ENCODE assay signal across 24 cellular contexts in genomic region chr6:3593161-3593560, GRCh38.
"Had no signal": no experiment of that assay in that cellular context is flagged by ENCODE, and none has a peak within 500 bp of the region (broad histone marks: within the 10 kb centered on the region; RNA-seq: fewer than 3 reads in every experiment).

No MANE protein-coding gene starts in this region.

- H3K36me3 Mint-ChIP-seq: activated naive CD8-positive, alpha-beta T cell; stimulated activated memory B cell treated with anti-CD40 and anti-IgM and Interleukin-4, amounts not matched to agents 10 μg/mL and 1 μg/mL and 100 μg/mL, for 72 hours; WTC11 had no signal

- H3K27ac ChIP-seq: cardiac muscle cell, gastrocnemius medialis, right lobe of liver, stomach, tibial nerve had no signal

- H3K4me1 Mint-ChIP-seq: activated CD4-positive, alpha-beta T cell treated with anti-CD3 and anti-CD28 coated beads for 36 hours; nephron progenitor cell; stimulated activated memory B cell treated with anti-CD40 and anti-IgM and Interleukin-4, amounts not matched to agents 10 μg/mL and 1 μg/mL and 100 μg/mL, for 72 hours; WTC11 had no signal

- H3K9me3 ChIP-seq: gastrocnemius medialis, right lobe of liver, suprapubic skin, tibial nerve had no signal

- H3K4me3 ChIP-seq: cardiac muscle cell, gastrocnemius medialis, right lobe of liver, stomach, suprapubic skin, tibial nerve had no signal

- H3K9me3 Mint-ChIP-seq: activated T-cell treated with anti-CD3 and anti-CD28 coated beads, Interleukin-2, amount 50 U/mL, for 4 hours; activated T-helper 2 cell treated with anti-CD3 and anti-CD28 coated beads, Interferon-gamma antibody, Interleukin-2, Interleukin-4, amounts not matched to agents 10 μg/mL and 5 μg/mL and 100 μg/mL, durations not matched to agents 14 hours and 24 hours and 36 hours; stimulated activated memory B cell treated with anti-CD40 and anti-IgM and Interleukin-4, amounts not matched to agents 10 μg/mL and 1 μg/mL and 100 μg/mL, for 72 hours; T-helper 1 cell treated with Interleukin-12 subunit alpha and Interleukin-12 subunit beta and Interleukin-4 antibody, amounts not matched to agents 30 μg/mL and 1 μg/mL, for 36 hours; WTC11 had no signal

- H3K4me3 Mint-ChIP-seq: activated CD4-positive, alpha-beta T cell treated with anti-CD3 and anti-CD28 coated beads for 36 hours; activated naive CD8-positive, alpha-beta T cell; activated T-cell treated with anti-CD3 and anti-CD28 coated beads, Interleukin-2, amount 50 U/mL, for 4 hours; nephron progenitor cell; stimulated activated memory B cell treated with anti-CD40 and anti-IgM and Interleukin-4, amounts not matched to agents 10 μg/mL and 1 μg/mL and 100 μg/mL, for 72 hours; T-helper 1 cell treated with Interleukin-12 subunit alpha and Interleukin-12 subunit beta and Interleukin-4 antibody, amounts not matched to agents 30 μg/mL and 1 μg/mL, for 36 hours; WTC11 had no signal

- H3K27me3 ChIP-seq: cardiac muscle cell, gastrocnemius medialis, right lobe of liver, stomach, suprapubic skin, tibial nerve had no signal

- H3K4me1 ChIP-seq: gastrocnemius medialis, right lobe of liver, stomach, tibial nerve had no signal

- H3K36me3 ChIP-seq: cardiac muscle cell, gastrocnemius medialis, right lobe of liver, stomach, suprapubic skin, tibial nerve had no signal

- DNase-seq: activated CD4-positive, alpha-beta T cell treated with anti-CD3 and anti-CD28 coated beads for 36 hours; activated CD4-positive, alpha-beta T cell treated with anti-CD3 and anti-CD28 coated beads, Interleukin-2, amount 50 U/mL, for 48 hours; activated CD8-positive, alpha-beta memory T cell treated with anti-CD3 and anti-CD28 coated beads, Interleukin-2, amount 50 U/mL, for 48 hours; activated naive CD4-positive, alpha-beta T cell; activated T-cell treated with anti-CD3 and anti-CD28 coated beads, Interleukin-2, amount 50 U/mL, for 4 hours; gastrocnemius medialis; hypothalamus; left cardiac atrium; mesenchymal stem cell; nephron progenitor cell; nucleus accumbens; right lobe of liver; small intestine; stimulated activated CD4-positive, alpha-beta T cell treated with anti-CD3 and anti-CD28 coated beads, Interleukin-15, amount 100 ng/mL, for 24 hours; stomach; T1000 had no signal

- H3K27me3 Mint-ChIP-seq: activated naive CD8-positive, alpha-beta T cell had no signal

- ATAC-seq: activated T-cell treated with anti-CD3 and anti-CD28 coated beads, Interleukin-2, amount 50 U/mL, for 4 hours; stimulated activated memory B cell treated with anti-CD40 and anti-IgM and Interleukin-4, amounts not matched to agents 10 μg/mL and 1 μg/mL and 100 μg/mL, for 72 hours; WTC11 had no signal

- H3K27ac Mint-ChIP-seq: activated CD4-positive, alpha-beta T cell treated with anti-CD3 and anti-CD28 coated beads for 36 hours; activated naive CD8-positive, alpha-beta T cell; activated T-helper 2 cell treated with anti-CD3 and anti-CD28 coated beads, Interferon-gamma antibody, Interleukin-2, Interleukin-4, amounts not matched to agents 10 μg/mL and 5 μg/mL and 100 μg/mL, durations not matched to agents 14 hours and 24 hours and 36 hours; nephron progenitor cell; stimulated activated memory B cell treated with anti-CD40 and anti-IgM and Interleukin-4, amounts not matched to agents 10 μg/mL and 1 μg/mL and 100 μg/mL, for 72 hours; T-helper 1 cell treated with Interleukin-12 subunit alpha and Interleukin-12 subunit beta and Interleukin-4 antibody, amounts not matched to agents 30 μg/mL and 1 μg/mL, for 36 hours; WTC11 had no signal
